ENCODE assay signal across 8 cellular contexts in genomic region chr2:110104025-110104771, GRCh38. TPM values are rescaled to one million over a fixed set of nuclear protein-coding genes. Genes with fewer than 3 reads are reported as not detected.
DNase-seq lines count a peak whose midpoint lies in the region; ATAC-seq and TF ChIP-seq lines count a peak whose summit lies in the region.
"Had no signal": no experiment of that assay in that cellular context is flagged by ENCODE, and none has a peak within 500 bp of the region (broad histone marks: within the 10 kb centered on the region; RNA-seq: fewer than 3 reads in every experiment).

No MANE protein-coding gene starts in this region.

- 91 to 97% methylated on average over 9 to 10 of the region's 10 CpGs for WGBS in endodermal cell (ENCODE audit: insufficient coverage in 1 of 2, insufficient read length in 1 of 2), 2 experiments

- H3K4me3 ChIP-seq in endodermal cell (ENCODE audit: low read length) (no peak overlapping the region), retinal pigment epithelial cell (ENCODE audit: low read length) (no peak overlapping the region)

- peaks cover 6% of the 10 kb centered on the region for H3K27me3 Mint-ChIP-seq in endodermal cell (ENCODE audit: insufficient read depth)
- H3K27me3 Mint-ChIP-seq in activated CD8-positive, alpha-beta T cell treated with anti-CD3 and anti-CD28 coated beads, Interleukin-2, amount 10 ng/mL, durations not matched to agents 7 days and 5 days (ENCODE audit: low read depth) = peaks cover 27% of the 10 kb centered on the region

- CTCF ChIA-PET in activated CD8-positive, alpha-beta T cell treated with anti-CD3 and anti-CD28 coated beads, Interleukin-2, amount 10 ng/mL, durations not matched to agents 7 days and 5 days (lab: Charles Lee) = no interaction called here

- ATAC-seq in GM18907 (IDR thresholded peaks at IDR 0.05; ENCODE audit: unreplicated experiment) = no peak
- ATAC-seq in activated CD8-positive, alpha-beta T cell treated with anti-CD3 and anti-CD28 coated beads, Interleukin-2, amount 10 ng/mL, durations not matched to agents 7 days and 5 days = no peak
- ATAC-seq in GM19452 (IDR thresholded peaks at IDR 0.05; ENCODE audit: unreplicated experiment) = no peak

- peaks cover 14% of the 10 kb centered on the region for H3K9me3 Mint-ChIP-seq in endodermal cell
- H3K9me3 Mint-ChIP-seq in activated CD8-positive, alpha-beta T cell treated with anti-CD3 and anti-CD28 coated beads, Interleukin-2, amount 10 ng/mL, durations not matched to agents 7 days and 5 days (ENCODE audit: insufficient read depth) = peaks cover 5% of the 10 kb centered on the region
- H3K9me3 Mint-ChIP-seq: activated T-helper 1 cell treated with anti-CD3 and anti-CD28 coated beads, Interleukin-12 subunit alpha, Interleukin-12 subunit beta, Interleukin-2, Interleukin-4 antibody, amounts not matched to agents 30 ng/mL and 10 ng/mL and 1 ng/mL, durations not matched to agents 14 hours and 24 hours and 36 hours had no signal

- no peaks in the 10 kb centered on the region for H3K27me3 ChIP-seq in endodermal cell (ENCODE audit: control insufficient read depth, insufficient read depth, low read length, poor library complexity, severe bottlenecking)

- H3K4me3 Mint-ChIP-seq in endodermal cell = no peak overlapping the region
- no peak overlapping the region for H3K4me3 Mint-ChIP-seq in activated CD8-positive, alpha-beta T cell treated with anti-CD3 and anti-CD28 coated beads, Interleukin-2, amount 10 ng/mL, durations not matched to agents 7 days and 5 days
- H3K4me3 Mint-ChIP-seq: activated T-helper 1 cell treated with anti-CD3 and anti-CD28 coated beads, Interleukin-12 subunit alpha, Interleukin-12 subunit beta, Interleukin-2, Interleukin-4 antibody, amounts not matched to agents 30 ng/mL and 10 ng/mL and 1 ng/mL, durations not matched to agents 14 hours and 24 hours and 36 hours had no signal

- DNase-seq in HK-2 (ENCODE audit: unreplicated experiment) (peak; percentile 80), NCI-H446 treated with DMSO at 0.1 percent for 48 hours (lab: John Stamatoyannopoulos, UW) (peak; percentile 85), endodermal cell (peak; percentile 23), retinal pigment epithelial cell (ENCODE audit: low read depth) (peak; percentile 65)
- no peak for DNase-seq in activated CD8-positive, alpha-beta T cell treated with anti-CD3 and anti-CD28 coated beads, Interleukin-2, amount 10 ng/mL, durations not matched to agents 7 days and 5 days

- no peak overlapping the region for H3K9ac ChIP-seq in endodermal cell (ENCODE audit: extremely low read depth, low read length, poor library complexity, severe bottlenecking)

- H3K36me3 Mint-ChIP-seq in endodermal cell (ENCODE audit: low read depth) = no peaks in the 10 kb centered on the region
- no peaks in the 10 kb centered on the region for H3K36me3 Mint-ChIP-seq in activated CD8-positive, alpha-beta T cell treated with anti-CD3 and anti-CD28 coated beads, Interleukin-2, amount 10 ng/mL, durations not matched to agents 7 days and 5 days (ENCODE audit: low read depth)

- POLR2A ChIA-PET in activated CD8-positive, alpha-beta T cell treated with anti-CD3 and anti-CD28 coated beads, Interleukin-2, amount 10 ng/mL, durations not matched to agents 7 days and 5 days (lab: Charles Lee) = no interaction called here

- H3K27ac Mint-ChIP-seq in endodermal cell = no peak overlapping the region
- H3K27ac Mint-ChIP-seq in activated CD8-positive, alpha-beta T cell treated with anti-CD3 and anti-CD28 coated beads, Interleukin-2, amount 10 ng/mL, durations not matched to agents 7 days and 5 days = no peak overlapping the region
- H3K27ac Mint-ChIP-seq: activated T-helper 1 cell treated with anti-CD3 and anti-CD28 coated beads, Interleukin-12 subunit alpha, Interleukin-12 subunit beta, Interleukin-2, Interleukin-4 antibody, amounts not matched to agents 30 ng/mL and 10 ng/mL and 1 ng/mL, durations not matched to agents 14 hours and 24 hours and 36 hours had no signal

- peaks cover 11% of the 10 kb centered on the region for H3K4me1 Mint-ChIP-seq in endodermal cell
- peaks cover 16% of the 10 kb centered on the region for H3K4me1 Mint-ChIP-seq in activated CD8-positive, alpha-beta T cell treated with anti-CD3 and anti-CD28 coated beads, Interleukin-2, amount 10 ng/mL, durations not matched to agents 7 days and 5 days (ENCODE audit: low read depth)

- no peak overlapping the region for H3K27ac ChIP-seq in endodermal cell (ENCODE audit: low read depth, low read length)

- peaks cover 8% of the 10 kb centered on the region for H3K9me3 ChIP-seq in endodermal cell (ENCODE audit: control insufficient read depth, low read length)

- H3K4me1 ChIP-seq in endodermal cell (ENCODE audit: control insufficient read depth, insufficient read depth, low read length) = no peaks in the 10 kb centered on the region

- no peaks in the 10 kb centered on the region for H3K36me3 ChIP-seq in endodermal cell (ENCODE audit: control insufficient read depth, insufficient read depth, low read length)

- TF ChIP-seq CTCF in endodermal cell (conservative IDR thresholded peaks at IDR 0.05) (no peak), retinal pigment epithelial cell (conservative IDR thresholded peaks at IDR 0.05; ENCODE audit: low read depth, low read length) (no peak)

RNA-seq across cellular contexts. Expression of gene MALL, which starts 11.4 kb away (rescaled TPM):
- 1 to 10 TPM; 2.7 to 5.2 TPM for total RNA-seq in endodermal cell
- polyA plus RNA-seq in endodermal cell (2013, experiment 1 of 2) = 0.85 TPM
- polyA plus RNA-seq in endodermal cell (2013, experiment 2 of 2) = 1.2 TPM
- not detected for total RNA-seq in activated CD8-positive, alpha-beta T cell treated with anti-CD3 and anti-CD28 coated beads, Interleukin-2, amount 10 ng/mL, durations not matched to agents 7 days and 5 days
